In genomic region chr19:35644206-35644986, GRCh38 we compare ENCODE assay signal across 1 cellular context.
TF ChIP-seq lines count a peak whose summit lies in the region.

No MANE protein-coding gene starts in this region.

TF ChIP-seq in HEK293, 187 proteins besides CTCF, POLR2A, EP300 and RAD21 (continued from another document):
- TF ChIP-seq ZNF692 (tag by site-specific recombination; IDR thresholded peaks at IDR 0.05): peak; percentile 11; the same call in 1 of the 2 replicates
- no peak for TF ChIP-seq ZNF843 (tag by site-specific recombination; IDR thresholded peaks at IDR 0.05)
- TF ChIP-seq ZNF518A (tag by site-specific recombination; conservative IDR thresholded peaks at IDR 0.05; ENCODE audit: low read depth): no peak
- peak; percentile 65 for TF ChIP-seq MZF1 (tag by site-specific recombination; IDR thresholded peaks at IDR 0.05; ENCODE audit: borderline replicate concordance)
- TF ChIP-seq ZNF48 (tag by site-specific recombination; IDR thresholded peaks at IDR 0.05): no peak
- TF ChIP-seq ZNF510 (tag by site-specific recombination; IDR thresholded peaks at IDR 0.05; ENCODE audit: insufficient replicate concordance): no peak
- no peak for TF ChIP-seq ZNF280C (tag by site-specific recombination; IDR thresholded peaks at IDR 0.05)
- peak; percentile 86 for TF ChIP-seq ZBTB26 (tag by site-specific recombination; optimal IDR thresholded peaks at IDR 0.05)
- TF ChIP-seq IKZF3 (tag by site-specific recombination; IDR thresholded peaks at IDR 0.05): peak; percentile 86
- peak; percentile 23 for TF ChIP-seq KLF10 (tag by site-specific recombination; IDR thresholded peaks at IDR 0.05)
- TF ChIP-seq ZNF704 (tag by site-specific recombination; IDR thresholded peaks at IDR 0.05): no peak
- 0 out of 2 replicates have a peak, but pooled peaks have one; percentile 3 for TF ChIP-seq KLF7 (tag by site-specific recombination; IDR thresholded peaks at IDR 0.05; ENCODE audit: borderline replicate concordance)
- no peak for TF ChIP-seq ZBTB1 (tag by site-specific recombination; IDR thresholded peaks at IDR 0.05)
- peak; percentile 9; the same call in 1 of the 2 replicates for TF ChIP-seq ZNF394 (tag by site-specific recombination; IDR thresholded peaks at IDR 0.05; ENCODE audit: borderline replicate concordance)
- TF ChIP-seq ZNF335 (tag by site-specific recombination; conservative IDR thresholded peaks at IDR 0.05): peak; percentile 93
